In the genomic region with DNA sequence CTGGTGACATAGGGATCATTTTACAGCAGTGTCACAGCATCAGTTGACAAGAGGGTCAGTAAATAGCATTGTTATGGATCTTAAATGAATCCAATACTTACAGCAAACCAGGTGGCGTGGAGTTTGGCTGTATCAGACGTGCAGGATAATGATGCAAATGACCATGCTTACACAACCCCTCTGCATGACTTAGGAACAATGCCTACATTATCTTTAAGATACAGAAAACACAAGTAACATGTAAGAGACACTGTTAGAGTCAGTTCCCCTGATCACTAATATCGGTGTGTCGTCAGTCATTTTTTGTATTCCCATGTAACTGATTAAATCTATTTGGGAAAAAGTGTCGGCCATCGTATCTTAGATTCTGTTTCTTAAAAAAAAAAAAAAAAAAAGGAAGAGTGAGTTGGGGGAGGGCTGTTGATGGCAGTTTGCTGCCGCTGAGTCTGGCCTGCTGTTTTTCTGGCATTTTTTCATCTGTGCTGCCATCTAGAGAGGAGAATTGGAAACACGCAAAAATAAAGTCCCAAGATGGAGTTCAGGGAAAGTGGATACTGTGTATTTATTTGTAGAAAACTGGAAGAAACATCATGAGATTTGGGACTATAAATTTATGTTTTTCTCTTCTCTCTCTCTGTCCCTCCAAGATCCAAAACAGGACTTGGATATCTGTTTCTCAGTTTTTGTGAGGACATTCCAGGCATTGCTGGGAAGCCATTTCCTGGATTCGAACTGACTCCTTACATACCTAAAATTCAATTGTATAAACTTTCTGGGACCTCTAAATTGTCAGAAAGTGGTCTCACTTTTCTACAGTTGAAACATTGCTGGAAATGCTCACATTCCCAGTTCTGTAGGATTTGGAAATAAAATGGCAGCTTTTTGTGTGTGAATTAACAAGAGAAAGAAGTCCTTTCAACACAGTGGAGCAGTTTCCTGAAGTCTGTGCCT, we compare ENCODE assay signal across 8 cellular contexts.
DNase-seq lines count a peak whose midpoint lies in the region; FAIRE-seq and TF ChIP-seq lines count a peak whose summit lies in the region.

No MANE protein-coding gene starts in this region.

- no peaks in the 10 kb centered on the region for H4K20me1 ChIP-seq in keratinocyte (ENCODE audit: control insufficient read depth, extremely low read depth, insufficient read depth, low read length)

- H3K79me2 ChIP-seq in keratinocyte (ENCODE audit: control insufficient read depth, insufficient read depth, low read length), result no peaks in the 10 kb centered on the region

- H3K27me3 Mint-ChIP-seq in HFFc6 (ENCODE audit: insufficient read depth), result no peaks in the 10 kb centered on the region

- no peak overlapping the region for H3K4me3 ChIP-seq in NB4 (ENCODE audit: low read depth, low read length)
- H3K4me3 ChIP-seq in SK-N-MC, result peak overlapping the region; percentile 53
- no peak overlapping the region for H3K4me3 ChIP-seq in keratinocyte (ENCODE audit: control insufficient read depth in 2 of 3, extremely low read depth in 1 of 3, insufficient read depth in 2 of 3, low read depth in 1 of 3, low read length in 3 of 3)

- TF ChIP-seq CTCF in HFFc6 (IDR thresholded peaks at IDR 0.05), result peak; percentile 80
- peak; percentile 53 for TF ChIP-seq CTCF in NB4 (IDR thresholded peaks at IDR 0.05; ENCODE audit: low read depth, low read length)
- peak; percentile 43 to 75 (median 61) for TF ChIP-seq CTCF in keratinocyte (optimal IDR thresholded peaks at IDR 0.05 in 1 of 3, IDR thresholded peaks at IDR 0.05 in 1 of 3, conservative IDR thresholded peaks at IDR 0.05 in 1 of 3; ENCODE audit: extremely low read depth in 1 of 3, insufficient read depth in 2 of 3, low read length in 3 of 3)

- H3K36me3 ChIP-seq in SK-N-MC (ENCODE audit: insufficient read depth, low read length) (no peaks in the 10 kb centered on the region), keratinocyte (ENCODE audit: control insufficient read depth in 2 of 2, extremely low read depth in 1 of 2, insufficient read depth in 2 of 2, low read length in 2 of 2) (no peaks in the 10 kb centered on the region)

- peak overlapping the region; percentile 45 for H3K4me2 ChIP-seq in keratinocyte (ENCODE audit: control insufficient read depth, extremely low read depth, insufficient read depth, low read depth, low read length)

- H3K27ac ChIP-seq in SK-N-MC (peak overlapping the region; percentile 48; the same call in 1 of the 2 replicates), keratinocyte (ENCODE audit: control insufficient read depth, insufficient read depth, low read length) (no peak overlapping the region)

- H3K4me1 ChIP-seq in keratinocyte (ENCODE audit: control insufficient read depth, extremely low read depth, insufficient read depth, low read length), result peaks cover 8% of the 10 kb centered on the region

- H3K9me3 ChIP-seq in SK-N-MC (ENCODE audit: low read depth, low read length) (no peaks in the 10 kb centered on the region), keratinocyte (ENCODE audit: control insufficient read depth, low read depth, low read length) (no peaks in the 10 kb centered on the region)

- H3K9me1 ChIP-seq in keratinocyte (ENCODE audit: control insufficient read depth, extremely low read depth, insufficient read depth, low read length), result no peaks in the 10 kb centered on the region

- H3K9ac ChIP-seq in SK-N-MC (ENCODE audit: insufficient read length) (peak overlapping the region; percentile 58), keratinocyte (ENCODE audit: control insufficient read depth, extremely low read depth, insufficient read depth, low read length) (no peak overlapping the region)

- no peaks in the 10 kb centered on the region for H3K36me3 Mint-ChIP-seq in HFFc6 (ENCODE audit: low read depth)

- dilution Hi-C loops in keratinocyte (cut with MboI; ENCODE audit: extremely low pct_ligation_motif_present, low sequenced_read_pairs), result no loop called here

- no peak for TF ChIP-seq POLR2A in NB4 (IDR thresholded peaks at IDR 0.05; ENCODE audit: extremely low read depth, insufficient read length)

- H3K27ac Mint-ChIP-seq in HFFc6, result peak overlapping the region; percentile 90

- H2AFZ ChIP-seq in keratinocyte (ENCODE audit: control insufficient read depth, low read length), result peak overlapping the region; percentile 59

- peak; percentile 67 for FAIRE-seq in keratinocyte (lab: Jason Lieb, UNC)

- H3K4me1 Mint-ChIP-seq in HFFc6 (ENCODE audit: low read depth), result peaks cover 51% of the 10 kb centered on the region

- no peaks in the 10 kb centered on the region for H3K9me3 Mint-ChIP-seq in HFFc6

- H3K4me3 Mint-ChIP-seq in HFFc6, result peak overlapping the region; percentile 9; the same call in 1 of the 2 replicates

- peak in 4 of 6 experiments; percentile 17 to 76 (median 63) for DNase-seq in stimulated activated naive CD4-positive, alpha-beta T cell (lab: John Stamatoyannopoulos, UW)
- DNase-seq in stimulated activated naive CD4-positive, alpha-beta T cell treated with Interleukin-2 at 50 U/mL for 16 hours (lab: John Stamatoyannopoulos, UW), result no peak
- DNase-seq in HFFc6 (peak; percentile 73), NB4 (ENCODE audit: low read depth) (peak; percentile 81), SK-N-MC (ENCODE audit: low read depth, low spot score) (peak; percentile 45), keratinocyte (ENCODE audit: low read depth, low spot score) (no peak)
- peak; percentile 50 for DNase-seq in central memory CD4-positive, alpha-beta T cell
- peak; percentile 19 for DNase-seq in stimulated activated CD4-positive, alpha-beta T cell treated with anti-CD3 and anti-CD28 coated beads, Interleukin-1b, Interleukin-23, amount 100 ng/mL, for 48 hours

- H3K27me3 ChIP-seq in keratinocyte (ENCODE audit: control insufficient read depth, extremely low read depth, insufficient read depth, low read length), result no peaks in the 10 kb centered on the region

Comparison
In these comparisons a context has a peak if more than half of its experiments do, and no peak if none do; other contexts are left out.
1. DNase-seq: peak in stimulated activated naive CD4-positive, alpha-beta T cell (4 of 6), HFFc6 (single experiment), NB4 (single experiment), SK-N-MC (single experiment), central memory CD4-positive, alpha-beta T cell (single experiment) and stimulated activated CD4-positive, alpha-beta T cell treated with anti-CD3 and anti-CD28 coated beads, Interleukin-1b, Interleukin-23, amount 100 ng/mL, for 48 hours (single experiment); none in stimulated activated naive CD4-positive, alpha-beta T cell treated with Interleukin-2 at 50 U/mL for 16 hours (single experiment) and keratinocyte (single experiment).
2. Peak in every context shown above with its lines, with median percentiles within 50 percentile points of each other: CTCF ChIP-seq.